In genomic region chr7:1136841-1137516, GRCh38 we compare ENCODE assay signal across 9 cellular contexts. TPM values are rescaled to one million over a fixed set of nuclear protein-coding genes. Genes with fewer than 3 reads are reported as not detected.
DNase-seq lines count a peak whose midpoint lies in the region; ATAC-seq and TF ChIP-seq lines count a peak whose summit lies in the region.
"Had no signal": no experiment of that assay in that cellular context is flagged by ENCODE, and none has a peak within 500 bp of the region (broad histone marks: within the 10 kb centered on the region; RNA-seq: fewer than 3 reads in every experiment).

No MANE protein-coding gene starts in this region.

- H2BK20ac ChIP-seq in IMR-90 (ENCODE audit: low read depth, low read length): no peak overlapping the region

- no peaks in the 10 kb centered on the region; the same call in 1 of the 2 replicates for H4K20me1 ChIP-seq in IMR-90 (ENCODE audit: insufficient read depth, low read length)
- H4K20me1 ChIP-seq in hepatocyte (ENCODE audit: insufficient read depth, poor library complexity, severe bottlenecking): no peaks in the 10 kb centered on the region

- H2BK5ac ChIP-seq in IMR-90 (ENCODE audit: low read depth, low read length, poor library complexity, severe bottlenecking): no peak overlapping the region

- H3K9me2 ChIP-seq in hepatocyte (replicated peaks; ENCODE audit: insufficient read depth): no peaks in the 10 kb centered on the region

- no peak for DNase-seq in Calu3
- DNase-seq in IMR-90: no peak
- no peak for DNase-seq in hepatocyte (ENCODE audit: low spot score)
- DNase-seq in stimulated activated naive B cell treated with anti-CD40 and anti-IgM and Interleukin-4, amounts not matched to agents 10 μg/mL and 1 μg/mL and 100 μg/mL, for 72 hours: no peak
- DNase-seq in stimulated activated CD4-positive, alpha-beta T cell treated with anti-CD3 and anti-CD28 coated beads, Interleukin-15, amount 100 ng/mL, for 24 hours: no peak
- no peak for DNase-seq in GM19238 (ENCODE audit: insufficient read length, low spot score)

- H3K79me2 ChIP-seq in hepatocyte: peaks cover 36% of the 10 kb centered on the region

- H3K9me3 Mint-ChIP-seq in Calu3 (ENCODE audit: low read depth, unreplicated experiment): peaks cover under 1% of the 10 kb centered on the region
- H3K9me3 Mint-ChIP-seq in stimulated activated naive B cell treated with anti-CD40 and anti-IgM and Interleukin-4, amounts not matched to agents 10 μg/mL and 1 μg/mL and 100 μg/mL, for 72 hours: peaks cover 0 to 6% of the 10 kb centered on the region in 2 donors

- H3K9me3 ChIP-seq in IMR-90 (ENCODE audit: control insufficient read depth, insufficient read depth, low read length) (no peaks in the 10 kb centered on the region), hepatocyte (ENCODE audit: low read depth) (no peaks in the 10 kb centered on the region)

- no peak overlapping the region for H3K56ac ChIP-seq in IMR-90 (ENCODE audit: extremely low read depth, insufficient read depth, low read length)

- H3K4me1 ChIP-seq in IMR-90 (ENCODE audit: control insufficient read depth, insufficient read depth, low read length) (peaks cover 8% of the 10 kb centered on the region), hepatocyte (ENCODE audit: insufficient read depth) (peaks cover 10% of the 10 kb centered on the region)

- no peak overlapping the region for H4K91ac ChIP-seq in IMR-90 (ENCODE audit: insufficient read depth, low read depth, low read length)

- H2AFZ ChIP-seq in IMR-90 (replicated peaks; ENCODE audit: low read length, poor library complexity) (peak overlapping the region; percentile 98), hepatocyte (peak overlapping the region; percentile 65)

- peak overlapping the region; percentile 78; the same call in 1 of the 2 replicates for H2AK5ac ChIP-seq in IMR-90 (ENCODE audit: low read depth, low read length)

- H4K5ac ChIP-seq in IMR-90 (ENCODE audit: low read depth, low read length): peak overlapping the region; percentile 21; the same call in 1 of the 2 replicates

- ATAC-seq in IMR-90 (ENCODE audit: low read depth) (no peak), HG03095 (IDR thresholded peaks at IDR 0.05; ENCODE audit: unreplicated experiment) (no peak)
- ATAC-seq in stimulated activated naive B cell treated with anti-CD40 and anti-IgM and Interleukin-4, amounts not matched to agents 10 μg/mL and 1 μg/mL and 100 μg/mL, for 72 hours (replicated peaks): no peak

- TF ChIP-seq POLR2A in IMR-90 (IDR thresholded peaks at IDR 0.05; ENCODE audit: low read depth, low read length): no peak

- H3K4me2 ChIP-seq in IMR-90 (ENCODE audit: low read depth, low read length): peak overlapping the region; percentile 90
- peak overlapping the region; percentile 91 for H3K4me2 ChIP-seq in hepatocyte

- TSS peak; percentile 63 for BruUV-seq in Calu3 (replicated peaks; lab: Mats Ljungman, UMichigan)
- no TSS peak for BruUV-seq in IMR-90 (replicated peaks; lab: Mats Ljungman, UMichigan)

- dilution Hi-C loops in IMR-90 (cut with HindIII; ENCODE audit: low sequenced_read_pairs, unreplicated experiment): no loop called here

- peaks cover 21 to 26% of the 10 kb centered on the region in 2 experiments for H3K79me1 ChIP-seq in IMR-90 (ENCODE audit: low read depth in 1 of 2, low read length in 2 of 2)

- TF ChIP-seq CTCF in Calu3 (IDR thresholded peaks at IDR 0.05; ENCODE audit: unreplicated experiment): no peak
- TF ChIP-seq CTCF in IMR-90 (conservative IDR thresholded peaks at IDR 0.05; ENCODE audit: low read depth, low read length): no peak
- no peak for TF ChIP-seq CTCF in VCaP (conservative IDR thresholded peaks at IDR 0.05)
- no peak for TF ChIP-seq CTCF in hepatocyte (IDR thresholded peaks at IDR 0.05; ENCODE audit: poor library complexity)

- no peaks in the 10 kb centered on the region for H3K27me3 ChIP-seq in IMR-90 (ENCODE audit: control insufficient read depth, insufficient read depth, low read length)
- H3K27me3 ChIP-seq in hepatocyte: no peaks in the 10 kb centered on the region

- H3K36me3 Mint-ChIP-seq in Calu3 (ENCODE audit: insufficient read depth, unreplicated experiment): peaks cover 37% of the 10 kb centered on the region
- peaks cover 10 to 26% of the 10 kb centered on the region in 2 donors for H3K36me3 Mint-ChIP-seq in stimulated activated naive B cell treated with anti-CD40 and anti-IgM and Interleukin-4, amounts not matched to agents 10 μg/mL and 1 μg/mL and 100 μg/mL, for 72 hours

- intact Hi-C loops in Calu3 (cut with micrococcal nuclease; ENCODE audit: unreplicated experiment) (no loop called here), IMR-90 (cut with micrococcal nuclease) (loop anchor here (5.0 kb wide), 2 partner anchors 50 to 95 kb away; partner anchors contain the start of genes GPER1 and GPR146)

- peak overlapping the region; percentile 5 for H2AK9ac ChIP-seq in IMR-90 (replicated peaks; ENCODE audit: low read depth, low read length, poor library complexity)

- H3K23ac ChIP-seq in IMR-90 (ENCODE audit: low read depth, low read length): peak overlapping the region; percentile 84; the same call in 1 of the 2 replicates

- H3K14ac ChIP-seq in IMR-90 (replicated peaks; ENCODE audit: low read depth, low read length): peak overlapping the region; percentile 30

- CTCF ChIA-PET in Calu3 (lab: Charles Lee): interaction anchor here (0.6 to 3.9 kb wide), 3 partner anchors 39 to 48 kb away, joined by 4 to 27 read pairs (median 4); no protein-coding TSS in a partner anchor
- CTCF ChIA-PET in IMR-90 (lab: Yijun Ruan, JAX): interaction anchor here (0.7 to 2.4 kb wide), 4 partner anchors 10 to 144 kb away, joined by 3 to 8 read pairs (median 4); no protein-coding TSS in a partner anchor

- 0 out of 2 replicates have a peak overlapping the region, but pooled peaks have one; percentile 2 for H2BK120ac ChIP-seq in IMR-90 (ENCODE audit: low read depth, low read length)

- peak overlapping the region; percentile 4 for H3K27ac Mint-ChIP-seq in Calu3 (ENCODE audit: unreplicated experiment)
- peak overlapping the region; percentile 63 for H3K27ac Mint-ChIP-seq in stimulated activated naive B cell treated with anti-CD40 and anti-IgM and Interleukin-4, amounts not matched to agents 10 μg/mL and 1 μg/mL and 100 μg/mL, for 72 hours

- H3K4me3 ChIP-seq in IMR-90 (ENCODE audit: insufficient read depth, low read depth, low read length) (peak overlapping the region; percentile 75), hepatocyte (peak overlapping the region; percentile 59)

- in situ Hi-C loops in IMR-90 (cut with MboI; ENCODE audit: low sequenced_read_pairs): no loop called here

- H3K18ac ChIP-seq in IMR-90 (ENCODE audit: low read depth, low read length): no peak overlapping the region

- peaks cover 16% of the 10 kb centered on the region for H3K9me1 ChIP-seq in IMR-90 (ENCODE audit: insufficient read depth, low read length)

- TF ChIP-seq RAD21 in IMR-90 (IDR thresholded peaks at IDR 0.05; ENCODE audit: low read length): no peak

- H3K4me1 Mint-ChIP-seq in Calu3 (ENCODE audit: low read depth, unreplicated experiment): peaks cover 13% of the 10 kb centered on the region
- peaks cover 22 to 49% of the 10 kb centered on the region in 2 donors for H3K4me1 Mint-ChIP-seq in stimulated activated naive B cell treated with anti-CD40 and anti-IgM and Interleukin-4, amounts not matched to agents 10 μg/mL and 1 μg/mL and 100 μg/mL, for 72 hours

- H4K8ac ChIP-seq in IMR-90 (ENCODE audit: low read depth in 2 of 2, low read length in 2 of 2): peak overlapping the region; percentile 53 to 68; a peak in 2 of 4 replicates

- H3K4me3 Mint-ChIP-seq in Calu3 (ENCODE audit: low read depth, unreplicated experiment): peak overlapping the region; percentile 70
- H3K4me3 Mint-ChIP-seq in stimulated activated naive B cell treated with anti-CD40 and anti-IgM and Interleukin-4, amounts not matched to agents 10 μg/mL and 1 μg/mL and 100 μg/mL, for 72 hours: peak overlapping the region; percentile 74 to 76

- no peaks in the 10 kb centered on the region for H3K27me3 Mint-ChIP-seq in Calu3 (ENCODE audit: unreplicated experiment)
- H3K27me3 Mint-ChIP-seq in stimulated activated naive B cell treated with anti-CD40 and anti-IgM and Interleukin-4, amounts not matched to agents 10 μg/mL and 1 μg/mL and 100 μg/mL, for 72 hours: no peaks in the 10 kb centered on the region

- peak overlapping the region; percentile 1; the same call in 1 of the 2 replicates for H3K4ac ChIP-seq in IMR-90 (ENCODE audit: low read depth, low read length)

- H3K36me3 ChIP-seq in IMR-90 (ENCODE audit: control insufficient read depth, insufficient read depth, low read length) (no peaks in the 10 kb centered on the region), hepatocyte (replicated peaks; ENCODE audit: insufficient read depth, low read depth) (no peaks in the 10 kb centered on the region)

- H2BK15ac ChIP-seq in IMR-90 (ENCODE audit: low read depth, low read length): no peak overlapping the region

- WGBS in IMR-90 (ENCODE audit: extremely low coverage in 2 of 2, insufficient read length in 1 of 2), 2 experiments: 41% methylated on average over 7 of the region's 9 CpGs; no CpG with 5 or more reads in 1 of the 2 experiments
- 21% methylated on average over 9 of the region's 9 CpGs for WGBS in hepatocyte (ENCODE audit: low lambda C conversion rate, missing lambda C conversion rate)

- H3K27ac ChIP-seq in IMR-90 (ENCODE audit: insufficient read depth, low read length) (no peak overlapping the region), VCaP (peak overlapping the region; percentile 61), hepatocyte (no peak overlapping the region)

- no peak overlapping the region; the same call in 1 of the 2 replicates for H3K9ac ChIP-seq in IMR-90 (ENCODE audit: low read depth, low read length)

- POLR2A ChIA-PET in IMR-90 (lab: Charles Lee; ENCODE audit: unreplicated experiment): no interaction called here

TF ChIP-seq in IMR-90, 13 proteins besides CTCF, POLR2A, EP300 and RAD21 (continues in another document):
- TF ChIP-seq MAZ (IDR thresholded peaks at IDR 0.05; ENCODE audit: borderline replicate concordance, low read depth, low read length) (no peak), USF2 (IDR thresholded peaks at IDR 0.05; ENCODE audit: low read depth, low read length) (no peak)

RNA-seq across cellular contexts. Expression of gene ZFAND2A, which starts 23.0 kb away (rescaled TPM):
- 51.2 and 56.6 TPM in 2 replicates for total RNA-seq in Calu3 (2022)
- 9.4 and 11.8 TPM in 2 replicates for total RNA-seq in IMR-90 (2012; rRNA removed)
- 25.9 and 28.7 TPM in 2 replicates for polyA plus RNA-seq in IMR-90 (2012; rRNA removed)
- polyA plus RNA-seq in IMR-90 (2012; cell fraction: cytosol; rRNA removed): 15.0 and 19.7 TPM in 2 replicates
- 21.7 and 58.1 TPM in 2 replicates for polyA plus RNA-seq in IMR-90 (2012; cell fraction: nucleus; rRNA removed; ENCODE audit: low replicate concordance)
- total RNA-seq in hepatocyte: 29.4 and 35.4 TPM in 2 replicates
- 37.3 and 54.3 TPM in 2 replicates for polyA plus RNA-seq in hepatocyte

RNA-seq across cellular contexts. Expression of gene GPER1, which starts 49.1 kb away (rescaled TPM):
- total RNA-seq in Calu3 (2022) (0.26 and 1.1 TPM in 2 replicates), IMR-90 (2012; rRNA removed) (2.0 and 2.2 TPM in 2 replicates), hepatocyte (3.6 and 4.5 TPM in 2 replicates)
- polyA plus RNA-seq in IMR-90 (2012; rRNA removed) (5.8 and 6.3 TPM in 2 replicates), hepatocyte (9.1 and 11.1 TPM in 2 replicates)
- 3.5 and 8.8 TPM in 2 replicates for polyA plus RNA-seq in IMR-90 (2012; cell fraction: cytosol; rRNA removed)
- 10.8 and 20.8 TPM in 2 replicates for polyA plus RNA-seq in IMR-90 (2012; cell fraction: nucleus; rRNA removed; ENCODE audit: low replicate concordance)
- total RNA-seq: T-helper 1 cell treated with Interleukin-12 subunit alpha and Interleukin-12 subunit beta and Interleukin-4 antibody, amounts not matched to agents 30 ng/mL and 1 ng/mL, for 36 hours had no signal
